Comparison of ENCODE assay signal across 20 cellular contexts in genomic region chr5:150604894-150605440, GRCh38. TPM values are rescaled to one million over a fixed set of nuclear protein-coding genes. Genes with fewer than 3 reads are reported as not detected.
DNase-seq lines count a peak whose midpoint lies in the region; ATAC-seq, FAIRE-seq and TF ChIP-seq lines count a peak whose summit lies in the region.
"Had no signal": no experiment of that assay in that cellular context is flagged by ENCODE, and none has a peak within 500 bp of the region (broad histone marks: within the 10 kb centered on the region; RNA-seq: fewer than 3 reads in every experiment).

No MANE protein-coding gene starts in this region.

- no peak overlapping the region for H3K27ac ChIP-seq in kidney (ENCODE audit: low read depth in 2 of 2, low read length in 2 of 2)
- peak overlapping the region; percentile 61 to 85 for H3K27ac ChIP-seq in aorta (ENCODE audit: low read depth in 1 of 2, low read length in 2 of 2)
- H3K27ac ChIP-seq in tibial nerve = no peak overlapping the region
- no peak overlapping the region for H3K27ac ChIP-seq in gastroesophageal sphincter
- H3K27ac ChIP-seq: 22Rv1, C4-2B, HL-60, RWPE1 had no signal

- H3K27me3 ChIP-seq in aorta (ENCODE audit: control insufficient read depth in 1 of 2, insufficient read depth in 2 of 2, low read length in 1 of 2) (no peaks in the 10 kb centered on the region), tibial nerve (no peaks in the 10 kb centered on the region), gastroesophageal sphincter (no peaks in the 10 kb centered on the region)

- no peaks in the 10 kb centered on the region for H3K36me3 Mint-ChIP-seq in progenitor cell of endocrine pancreas (ENCODE audit: insufficient read depth)

- H3K27ac Mint-ChIP-seq in progenitor cell of endocrine pancreas = peak overlapping the region; percentile 17
- H3K27ac Mint-ChIP-seq: GM23338 had no signal

- H3K4me3 ChIP-seq in kidney (ENCODE audit: low read length in 2 of 2) (no peak overlapping the region), aorta (ENCODE audit: low read length in 2 of 2) (no peak overlapping the region), tibial nerve (no peak overlapping the region), gastroesophageal sphincter (no peak overlapping the region)
- H3K4me3 ChIP-seq: GM12878, GM23338 had no signal

- FAIRE-seq in kidney (lab: Jason Lieb, UNC) = no peak
- FAIRE-seq: GM12878 had no signal

- H3K36me3 ChIP-seq in kidney (ENCODE audit: control insufficient read depth in 1 of 2, insufficient read depth in 2 of 2, low read length in 2 of 2) (no peaks in the 10 kb centered on the region), aorta (ENCODE audit: control insufficient read depth in 1 of 2, insufficient read depth in 2 of 2, low read length in 1 of 2) (no peaks in the 10 kb centered on the region), tibial nerve (no peaks in the 10 kb centered on the region), gastroesophageal sphincter (no peaks in the 10 kb centered on the region)

- TF ChIP-seq EP300 in tibial nerve (IDR thresholded peaks at IDR 0.05) = no peak
- TF ChIP-seq EP300 in gastroesophageal sphincter (IDR thresholded peaks at IDR 0.05) = no peak

- peak; percentile 35 for DNase-seq in Right ventricle myocardium inferior (ENCODE audit: missing footprints)
- DNase-seq in cardiac septum (ENCODE audit: low spot score) = no peak
- peak; percentile 9 for DNase-seq in kidney
- DNase-seq in progenitor cell of endocrine pancreas (ENCODE audit: low spot score, unreplicated experiment) = no peak
- peak; percentile 26 to 55 for DNase-seq in aorta
- DNase-seq in tibial nerve (ENCODE audit: low spot score in 2 of 2) = no peak
- DNase-seq: DMS53, KG1, NCI-H1092, NCI-H1694 treated with DMSO at 0.1 percent for 48 hours, NCI-H446 had no signal

- H3K9me3 ChIP-seq in kidney (ENCODE audit: control insufficient read depth in 1 of 2, low read length in 2 of 2) (no peaks in the 10 kb centered on the region), aorta (ENCODE audit: control insufficient read depth, low read length) (no peaks in the 10 kb centered on the region), tibial nerve (no peaks in the 10 kb centered on the region), gastroesophageal sphincter (no peaks in the 10 kb centered on the region)
- H3K9me3 ChIP-seq: Caco-2 had no signal

- TF ChIP-seq CTCF in kidney (IDR thresholded peaks at IDR 0.05; ENCODE audit: borderline replicate concordance, extremely low read depth, insufficient read depth) (no peak), progenitor cell of endocrine pancreas (IDR thresholded peaks at IDR 0.05; ENCODE audit: unreplicated experiment) (no peak), tibial nerve (IDR thresholded peaks at IDR 0.05) (no peak), gastroesophageal sphincter (IDR thresholded peaks at IDR 0.05) (no peak)

- no peak overlapping the region for H3K4me3 Mint-ChIP-seq in progenitor cell of endocrine pancreas (ENCODE audit: low read depth)
- H3K4me3 Mint-ChIP-seq: GM23338 had no signal

- H3K4me1 Mint-ChIP-seq in progenitor cell of endocrine pancreas (ENCODE audit: low read depth) = peaks cover 10% of the 10 kb centered on the region

- intact Hi-C loops in Right ventricle myocardium inferior (cut with DNase I) (no loop called here), cardiac septum (cut with DNase I) (no loop called here), kidney (cut with DNase I) (no loop called here), aorta (cut with DNase I) (loop anchor here in 1 of 2 donors (5.0 kb wide), 1 partner anchor 37 kb away; the partner anchor contains the start of gene SYNPO)

- H3K27me3 Mint-ChIP-seq in progenitor cell of endocrine pancreas = no peaks in the 10 kb centered on the region

- 22 to 31% methylated on average over 6 of the region's 6 CpGs for WGBS in aorta, 2 donors
- WGBS in tibial nerve, 2 donors = 81 to 92% methylated on average over 6 of the region's 6 CpGs
- 76 to 80% methylated on average over 1 to 3 of the region's 6 CpGs for WGBS in gastroesophageal sphincter (ENCODE audit: low coverage in 1 of 2), 2 donors

- TF ChIP-seq POLR2A in tibial nerve (IDR thresholded peaks at IDR 0.05) (no peak), gastroesophageal sphincter (IDR thresholded peaks at IDR 0.05) (no peak)

- no peak overlapping the region for H3K9ac ChIP-seq in kidney (ENCODE audit: low read length in 2 of 2)

- no peak for ATAC-seq in Right ventricle myocardium inferior
- ATAC-seq in aorta (ENCODE audit: low FRiP score) = no peak
- no peak for ATAC-seq in gastroesophageal sphincter
- ATAC-seq in GM18873 (IDR thresholded peaks at IDR 0.05; ENCODE audit: low FRiP score, unreplicated experiment) = no peak
- ATAC-seq: GM12878, GM23338 had no signal

- no peaks in the 10 kb centered on the region for H3K9me3 Mint-ChIP-seq in progenitor cell of endocrine pancreas (ENCODE audit: low read depth)
- H3K9me3 Mint-ChIP-seq: GM23338 had no signal

- H3K4me1 ChIP-seq in kidney (ENCODE audit: control insufficient read depth in 1 of 2, insufficient read depth in 1 of 2, low read depth in 1 of 2, low read length in 2 of 2) (peaks cover 0 to 7% of the 10 kb centered on the region in 2 donors), aorta (ENCODE audit: control insufficient read depth in 1 of 2, insufficient read depth in 2 of 2, low read length in 2 of 2) (peaks cover 0 to 4% of the 10 kb centered on the region in 2 donors), tibial nerve (peaks cover 0 to 24% (median 9%) of the 10 kb centered on the region in 4 donors), gastroesophageal sphincter (peaks cover 0 to 23% (median 11%) of the 10 kb centered on the region in 3 donors)

RNA-seq across cellular contexts. Expression of gene SYNPO, which starts 35.5 kb away (rescaled TPM):
- total RNA-seq in Right ventricle myocardium inferior (587 TPM), cardiac septum (829 TPM), kidney (87.6 TPM), progenitor cell of endocrine pancreas (1.4 and 1.5 TPM in 2 replicates), aorta (100 to 1,000 TPM; 327 to 478 TPM), tibial nerve (10 to 100 TPM; 58.4 to 71.5 (median 63.5) TPM), gastroesophageal sphincter (10 to 100 TPM; 31.6 to 50.5 (median 37.4) TPM)
- polyA plus RNA-seq in kidney (ENCODE audit: insufficient read depth, low read depth, low replicate concordance) (46.3 TPM), aorta (100 to 1,000 TPM; 228 to 486 TPM)

RNA-seq across cellular contexts. Expression of gene MYOZ3, which starts 56.1 kb away (rescaled TPM):
- total RNA-seq in Right ventricle myocardium inferior (5.5 TPM), cardiac septum (10.0 TPM), kidney (0.66 TPM), progenitor cell of endocrine pancreas (2.9 and 3.1 TPM in 2 replicates), aorta (10 to 100 TPM in 1 of 2 donors, 1 to 10 TPM in 1; 2.5 to 14.1 TPM), tibial nerve (1 to 10 TPM in 3 of 4 donors, under 1 TPM in 1; 0.30 to 9.0 (median 4.6) TPM), gastroesophageal sphincter (under 1 TPM in 3 of 4 donors, not detected in 1; 0.13 to 0.62 (median 0.22) TPM)
- polyA plus RNA-seq in kidney (ENCODE audit: insufficient read depth, low read depth, low replicate concordance) (1.3 TPM), aorta (1 to 10 TPM; 2.0 to 2.8 TPM)
- total RNA-seq: Caco-2 had no signal

Comparison
In these comparisons a context has a peak if more than half of its experiments do, and no peak if none do; other contexts are left out.
1. DNase-seq: peak in Right ventricle myocardium inferior (single experiment), kidney (single experiment) and aorta (2 of 2); none in cardiac septum (single experiment), progenitor cell of endocrine pancreas (single experiment) and tibial nerve (0 of 2).
2. H3K27ac ChIP-seq: peak in aorta (2 of 2); none in kidney (0 of 2), tibial nerve (0 of 4) and gastroesophageal sphincter (0 of 4).
3. RNA of gene SYNPO, which starts 35.5 kb away (total RNA-seq): 829 TPM in cardiac septum (single experiment), 587 TPM in Right ventricle myocardium inferior (single experiment), 327 to 478 TPM in aorta, 87.6 TPM in kidney (single experiment), 58.4 to 71.5 TPM in tibial nerve and 31.6 to 50.5 TPM in gastroesophageal sphincter; 1.4 to 1.5 TPM in progenitor cell of endocrine pancreas; every median in the first group is over 10 times any median in the second.